ENCODE assay signal across 10 cellular contexts in the genomic region with DNA sequence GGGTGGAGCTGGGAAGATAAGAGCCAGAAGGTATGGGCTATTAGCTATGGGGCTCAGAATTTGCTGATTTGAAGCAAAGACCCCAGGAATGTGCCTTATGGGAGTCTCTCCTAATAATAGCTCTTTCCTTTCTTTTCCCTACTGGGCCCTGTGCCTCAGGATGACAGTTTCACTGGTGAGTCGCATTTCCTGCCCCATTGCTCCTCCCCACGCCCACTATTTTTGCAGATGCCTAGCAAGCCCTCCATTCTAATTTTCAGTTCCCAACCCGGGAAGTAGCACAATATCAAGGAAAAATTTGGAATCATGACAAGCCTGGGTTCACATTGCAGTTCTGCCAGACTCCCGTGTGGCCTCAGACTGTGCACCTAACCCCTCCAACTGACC. TPM values are rescaled to one million over a fixed set of nuclear protein-coding genes. Genes with fewer than 3 reads are reported as not detected.
DNase-seq lines count a peak whose midpoint lies in the region; ATAC-seq and TF ChIP-seq lines count a peak whose summit lies in the region.
"Had no signal": no experiment of that assay in that cellular context is flagged by ENCODE, and none has a peak within 500 bp of the region (broad histone marks: within the 10 kb centered on the region; RNA-seq: fewer than 3 reads in every experiment).

No MANE protein-coding gene starts in this region.

- H3K27ac ChIP-seq in RWPE2 (ENCODE audit: poor library complexity, severe bottlenecking) (peak overlapping the region; percentile 51), esophagus muscularis mucosa (replicated peaks in 1 of 4) (no peak overlapping the region)

- H3K27me3 ChIP-seq in RWPE2 (ENCODE audit: insufficient read depth, poor library complexity, severe bottlenecking) (no peaks in the 10 kb centered on the region), esophagus muscularis mucosa (no peaks in the 10 kb centered on the region)

- H3K9me3 ChIP-seq in RWPE2 (ENCODE audit: severe bottlenecking) (no peaks in the 10 kb centered on the region), esophagus muscularis mucosa (no peaks in the 10 kb centered on the region)

- no peaks in the 10 kb centered on the region for H3K36me3 ChIP-seq in RWPE2 (ENCODE audit: low read depth)
- H3K36me3 ChIP-seq in esophagus muscularis mucosa: no peaks in the 10 kb centered on the region

- TF ChIP-seq CTCF in RWPE2 (IDR thresholded peaks at IDR 0.05; ENCODE audit: poor library complexity, severe bottlenecking) (no peak), esophagus muscularis mucosa (IDR thresholded peaks at IDR 0.05) (no peak)

- ATAC-seq in RWPE2 (ENCODE audit: low read depth): peak; percentile 47
- ATAC-seq in HG03108 (IDR thresholded peaks at IDR 0.05; ENCODE audit: unreplicated experiment): no peak
- ATAC-seq in HG03045 (IDR thresholded peaks at IDR 0.05; ENCODE audit: unreplicated experiment): no peak

- no peak for TF ChIP-seq EP300 in esophagus muscularis mucosa (IDR thresholded peaks at IDR 0.05)

- TF ChIP-seq POLR2A in esophagus muscularis mucosa (IDR thresholded peaks at IDR 0.05; ENCODE audit: low read depth): no peak

- DNase-seq in ELR (ENCODE audit: low read depth) (peak; percentile 61), RWPE2 (ENCODE audit: low spot score) (no peak), esophagus muscularis mucosa (ENCODE audit: extremely low spot score) (no peak), skeletal muscle cell (ENCODE audit: low read depth) (no peak), NCI-H2171 treated with DMSO at 0.1 percent for 48 hours (lab: John Stamatoyannopoulos, UW) (no peak)
- no peak for DNase-seq in central memory CD4-positive, alpha-beta T cell
- DNase-seq: NCI-H2171 had no signal

- H3K4me3 ChIP-seq in RWPE2 (ENCODE audit: severe bottlenecking) (peak overlapping the region; percentile 16), esophagus muscularis mucosa (peak overlapping the region in 3 of 4 donors; percentile 15 to 39 (median 16)), skeletal muscle cell (ENCODE audit: low read depth, low read length) (peak overlapping the region; percentile 32)

- H3K4me1 ChIP-seq in RWPE2 (ENCODE audit: insufficient read depth, poor library complexity, severe bottlenecking): peaks cover 25% of the 10 kb centered on the region
- peaks cover 0 to 24% (median 14%) of the 10 kb centered on the region in 4 donors for H3K4me1 ChIP-seq in esophagus muscularis mucosa

- WGBS in esophagus muscularis mucosa: 35% methylated on average over 4 of the region's 4 CpGs

- intact Hi-C loops in esophagus muscularis mucosa (cut with DNase I): no loop called here

RNA-seq across cellular contexts. Expression of a gene that starts 0.6 kb away (rescaled TPM):
- 1 to 10 TPM in 3 of 4 donors, under 1 TPM in 1; 0.99 to 1.7 (median 1.2) TPM for total RNA-seq in esophagus muscularis mucosa

RNA-seq across cellular contexts. Expression of a gene that starts 12.8 kb away (rescaled TPM):
- total RNA-seq in esophagus muscularis mucosa: 10 to 100 TPM; 17.9 to 39.8 (median 26.4) TPM

RNA-seq across cellular contexts. Expression of a gene that starts 13.7 kb away (rescaled TPM):
- 10 to 100 TPM; 40.3 to 60.4 (median 51.3) TPM for total RNA-seq in esophagus muscularis mucosa

RNA-seq across cellular contexts. Expression of a gene that starts 23.2 kb away (rescaled TPM):
- 1 to 10 TPM in 2 of 4 donors, under 1 TPM in 2; 0.78 to 2.4 (median 1.0) TPM for total RNA-seq in esophagus muscularis mucosa
- total RNA-seq: temporal lobe had no signal

RNA-seq across cellular contexts. Expression of a gene that starts 30.4 kb away (rescaled TPM):
- total RNA-seq in esophagus muscularis mucosa: 10 to 100 TPM; 38.6 to 62.9 (median 52.0) TPM
